ENCODE assay signal across 12 cellular contexts in genomic region chr17:37301288-37301687, GRCh38.
DNase-seq lines count a peak whose midpoint lies in the region; ATAC-seq and TF ChIP-seq lines count a peak whose summit lies in the region.
"Had no signal": no experiment of that assay in that cellular context is flagged by ENCODE, and none has a peak within 500 bp of the region (broad histone marks: within the 10 kb centered on the region; RNA-seq: fewer than 3 reads in every experiment).

No MANE protein-coding gene starts in this region.

- H3K4me3 Mint-ChIP-seq in mesothelial cell of epicardium: no peak overlapping the region
- H3K4me3 Mint-ChIP-seq: CD4-positive, alpha-beta memory T cell; naive B cell had no signal

- no peaks in the 10 kb centered on the region for H4K20me1 ChIP-seq in fibroblast of lung (ENCODE audit: control insufficient read depth, extremely low read depth, insufficient read depth, low read length)

- H3K4me3 ChIP-seq in fibroblast of lung (replicated peaks in 1 of 4; ENCODE audit: control extremely low read depth in 1 of 4, insufficient read depth in 1 of 4, low read depth in 3 of 4, low read length in 4 of 4) (no peak overlapping the region), brain microvascular endothelial cell (ENCODE audit: low read depth, low read length) (no peak overlapping the region), HAP-1 (no peak overlapping the region)

- in situ Hi-C loops in brain microvascular endothelial cell (cut with HindIII; ENCODE audit: low pct_ligation_motif_present, low sequenced_read_pairs): no loop called here
- in situ Hi-C loops in HAP-1 (cut with MboI; ENCODE audit: low sequenced_read_pairs): no loop called here

- H3K9me3 ChIP-seq in fibroblast of lung (ENCODE audit: control insufficient read depth, insufficient read depth, low read depth, low read length) (no peaks in the 10 kb centered on the region), HAP-1 (no peaks in the 10 kb centered on the region)

- no peaks in the 10 kb centered on the region for H3K27me3 Mint-ChIP-seq in mesothelial cell of epicardium (ENCODE audit: low read depth)
- H3K27me3 Mint-ChIP-seq: CD4-positive, alpha-beta memory T cell; naive B cell had no signal

- peaks cover 5% of the 10 kb centered on the region for H3K36me3 Mint-ChIP-seq in mesothelial cell of epicardium
- H3K36me3 Mint-ChIP-seq: naive B cell had no signal

- ATAC-seq in GM18873 (IDR thresholded peaks at IDR 0.05; ENCODE audit: low FRiP score, unreplicated experiment): no peak

- H2AFZ ChIP-seq in fibroblast of lung (ENCODE audit: low read length): no peak overlapping the region

- H3K27me3 ChIP-seq in fibroblast of lung (ENCODE audit: control insufficient read depth, insufficient read depth, low read length): no peaks in the 10 kb centered on the region
- no peaks in the 10 kb centered on the region for H3K27me3 ChIP-seq in brain microvascular endothelial cell (replicated peaks)
- no peaks in the 10 kb centered on the region for H3K27me3 ChIP-seq in HAP-1 (ENCODE audit: low read depth)

- peaks cover 27% of the 10 kb centered on the region for H3K4me1 Mint-ChIP-seq in mesothelial cell of epicardium
- H3K4me1 Mint-ChIP-seq: CD4-positive, alpha-beta memory T cell; naive B cell had no signal

- TF ChIP-seq CTCF in C4-2B (conservative IDR thresholded peaks at IDR 0.05) (no peak), fibroblast of lung (conservative IDR thresholded peaks at IDR 0.05 in 1 of 2, IDR thresholded peaks at IDR 0.05 in 1 of 2; ENCODE audit: low read depth in 1 of 2, low read length in 2 of 2) (no peak), mesothelial cell of epicardium (IDR thresholded peaks at IDR 0.05; ENCODE audit: unreplicated experiment) (no peak), brain microvascular endothelial cell (IDR thresholded peaks at IDR 0.05; ENCODE audit: low read depth, low read length, missing control alignments) (no peak)

- H3K36me3 ChIP-seq in fibroblast of lung (ENCODE audit: control insufficient read depth, insufficient read depth, low read length): no peaks in the 10 kb centered on the region
- no peaks in the 10 kb centered on the region for H3K36me3 ChIP-seq in brain microvascular endothelial cell (replicated peaks)
- no peaks in the 10 kb centered on the region; the same call in 1 of the 2 replicates for H3K36me3 ChIP-seq in HAP-1 (replicated peaks)

- peak overlapping the region; percentile 86 for H3K27ac Mint-ChIP-seq in mesothelial cell of epicardium
- H3K27ac Mint-ChIP-seq: naive B cell had no signal

- H3K27ac ChIP-seq in C4-2B (peak overlapping the region; percentile 47; the same call in 1 of the 2 replicates), fibroblast of lung (ENCODE audit: insufficient read depth, low read length) (no peak overlapping the region), brain microvascular endothelial cell (no peak overlapping the region)

- DNase-seq in fibroblast of lung (ENCODE audit: low read depth in 2 of 2) (peak; percentile 43 to 80), mesothelial cell of epicardium (ENCODE audit: low spot score in 2 of 2, unreplicated experiment in 2 of 2) (no peak), brain microvascular endothelial cell (no peak), HAP-1 (ENCODE audit: low spot score in 2 of 2) (no peak), NCI-H128 (lab: John Stamatoyannopoulos, UW; ENCODE audit: unreplicated experiment) (no peak)
- DNase-seq: activated CD4-positive, alpha-beta T cell treated with anti-CD3 and anti-CD28 coated beads, Interleukin-2, amount 50 U/mL, for 1 hour; CD4-positive, alpha-beta memory T cell; naive B cell; NCI-H1436 treated with DMSO at 0.1 percent for 48 hours had no signal

- H3K79me2 ChIP-seq in fibroblast of lung (ENCODE audit: control insufficient read depth, insufficient read depth, low read length): no peaks in the 10 kb centered on the region

- H3K4me2 ChIP-seq in fibroblast of lung (ENCODE audit: extremely low read depth, insufficient read depth, low read length): no peak overlapping the region

- no peak overlapping the region for H3K9ac ChIP-seq in fibroblast of lung (ENCODE audit: insufficient read depth, low read length)

- H3K4me1 ChIP-seq in fibroblast of lung (ENCODE audit: control insufficient read depth, extremely low read depth, insufficient read depth, low read length) (no peaks in the 10 kb centered on the region), HAP-1 (peaks cover 27% of the 10 kb centered on the region)

- no peaks in the 10 kb centered on the region for H3K9me3 Mint-ChIP-seq in mesothelial cell of epicardium
- H3K9me3 Mint-ChIP-seq: CD4-positive, alpha-beta memory T cell; naive B cell had no signal

TF ChIP-seq in PFSK-1, 5 proteins besides CTCF, POLR2A, EP300 and RAD21:
- TF ChIP-seq TAF1 (IDR thresholded peaks at IDR 0.05; ENCODE audit: borderline replicate concordance, insufficient read depth, low read length) (no peak), REST (IDR thresholded peaks at IDR 0.05; ENCODE audit: insufficient read depth in 1 of 2, low read depth in 2 of 2, low read length in 2 of 2) (no peak), SIN3A (IDR thresholded peaks at IDR 0.05; ENCODE audit: borderline replicate concordance, insufficient read depth, low read length) (no peak), FOXP2 (optimal IDR thresholded peaks at IDR 0.05; ENCODE audit: borderline replicate concordance, extremely low read depth, extremely low read length, insufficient read depth) (peak; percentile 33)

Comparison
In these comparisons a context has a peak if more than half of its experiments do, and no peak if none do; other contexts are left out.
1. DNase-seq: peak in fibroblast of lung (2 of 2); none in mesothelial cell of epicardium (0 of 2), brain microvascular endothelial cell (single experiment), HAP-1 (0 of 2) and NCI-H128 (single experiment).